25 cellular contexts compared by ENCODE assay signal in genomic region chr15:39864116-39864515, GRCh38.
"Had no signal": no experiment of that assay in that cellular context is flagged by ENCODE, and none has a peak within 500 bp of the region (broad histone marks: within the 10 kb centered on the region; RNA-seq: fewer than 3 reads in every experiment).

No MANE protein-coding gene starts in this region.

- ATAC-seq: natural killer cell; pancreas; right cardiac atrium; sciatic nerve; stimulated activated naive B cell treated with anti-CD40 and anti-IgM and Interleukin-4, amounts not matched to agents 10 μg/mL and 1 μg/mL and 100 μg/mL, for 72 hours; stimulated activated naive CD8-positive, alpha-beta T cell treated with anti-CD3 and anti-CD28 coated beads, Interleukin-15, Interleukin-2, amounts not matched to agents 100 U/mL and 50 U/mL, for 24 hours; upper lobe of right lung had no signal

- H3K27me3 ChIP-seq: pancreas, suprapubic skin, tibial artery, upper lobe of right lung had no signal

- H3K4me3 Mint-ChIP-seq: mesothelial cell of epicardium; naive B cell; natural killer cell; nephron progenitor cell; stimulated activated naive B cell treated with anti-CD40 and anti-IgM and Interleukin-4, amounts not matched to agents 10 μg/mL and 1 μg/mL and 100 μg/mL, for 72 hours had no signal

- H3K4me3 ChIP-seq: left ventricle myocardium inferior, lung, pancreas, prostate gland, skin epidermis, suprapubic skin, thoracic aorta, tibial artery, upper lobe of right lung had no signal

- H3K9me3 Mint-ChIP-seq: naive B cell; natural killer cell; nephron progenitor cell; stimulated activated naive B cell treated with anti-CD40 and anti-IgM and Interleukin-4, amounts not matched to agents 10 μg/mL and 1 μg/mL and 100 μg/mL, for 72 hours had no signal

- H3K4me1 ChIP-seq: prostate gland, suprapubic skin, tibial artery, upper lobe of right lung had no signal

- DNase-seq: islet precursor cell; left ventricle myocardium inferior; mesendoderm; naive B cell; natural killer cell; nephron progenitor cell; pancreas; posterior cingulate gyrus; retina; right cardiac atrium; stimulated activated CD4-positive, alpha-beta T cell treated with anti-CD3 and anti-CD28 coated beads, Interleukin-12 subunit alpha, Interleukin-12 subunit beta, amount 100 ng/mL, for 4 hours; stimulated activated CD4-positive, alpha-beta T cell treated with anti-CD3 and anti-CD28 coated beads, Interleukin-15, amount 100 ng/mL, for 24 hours; stimulated activated CD4-positive, alpha-beta T cell treated with anti-CD3 and anti-CD28 coated beads, Interleukin-2, amount 100 ng/mL, for 24 hours; stimulated activated CD4-positive, alpha-beta T cell treated with anti-CD3 and anti-CD28 coated beads, Interleukin-4, amount 100 ng/mL, for 1 hour; stimulated activated naive B cell treated with anti-CD40 and anti-IgM and Interleukin-4, amounts not matched to agents 10 μg/mL and 1 μg/mL and 100 μg/mL, for 72 hours; stimulated activated naive CD8-positive, alpha-beta T cell treated with anti-CD3 and anti-CD28 coated beads, Interleukin-15, Interleukin-2, amounts not matched to agents 100 U/mL and 50 U/mL, for 24 hours; tibial artery; upper lobe of right lung had no signal

- H3K27ac Mint-ChIP-seq: mesothelial cell of epicardium; natural killer cell; nephron progenitor cell; stimulated activated naive B cell treated with anti-CD40 and anti-IgM and Interleukin-4, amounts not matched to agents 10 μg/mL and 1 μg/mL and 100 μg/mL, for 72 hours had no signal

- H3K9me3 ChIP-seq: left ventricle myocardium inferior, pancreas, prostate gland, suprapubic skin, thoracic aorta, tibial artery, upper lobe of right lung had no signal

- H3K36me3 ChIP-seq: left ventricle myocardium inferior, pancreas, prostate gland, suprapubic skin, thoracic aorta, tibial artery, upper lobe of right lung had no signal

- H3K27ac ChIP-seq: left ventricle myocardium inferior, pancreas, prostate gland, skin epidermis, suprapubic skin, thoracic aorta, tibial artery, upper lobe of right lung had no signal

- H3K36me3 Mint-ChIP-seq: mesothelial cell of epicardium; naive B cell; natural killer cell; stimulated activated naive B cell treated with anti-CD40 and anti-IgM and Interleukin-4, amounts not matched to agents 10 μg/mL and 1 μg/mL and 100 μg/mL, for 72 hours had no signal

- H3K4me1 Mint-ChIP-seq: mesothelial cell of epicardium; naive B cell; natural killer cell; stimulated activated naive B cell treated with anti-CD40 and anti-IgM and Interleukin-4, amounts not matched to agents 10 μg/mL and 1 μg/mL and 100 μg/mL, for 72 hours had no signal
